Comparison of ENCODE assay signal across 18 cellular contexts in the genomic region with DNA sequence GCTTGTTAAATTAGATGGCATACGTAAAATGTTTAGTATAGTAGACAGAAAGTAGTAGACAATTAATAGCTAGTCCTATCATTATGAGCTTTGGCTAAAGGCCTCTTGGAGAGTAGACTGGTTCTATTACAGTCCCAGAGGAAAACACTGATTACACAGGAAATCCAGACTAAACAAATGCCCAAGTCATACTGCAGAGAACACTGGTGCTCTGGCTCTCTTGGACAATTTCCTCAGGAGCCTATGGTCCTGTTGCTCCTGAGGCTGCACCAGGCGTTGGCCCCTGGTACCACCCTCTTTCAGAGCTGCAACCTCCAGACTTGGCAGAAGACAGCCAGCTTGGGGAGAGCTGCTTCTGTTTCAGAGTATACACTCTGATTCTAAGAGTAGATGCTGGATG. TPM values are rescaled to one million over a fixed set of nuclear protein-coding genes. Genes with fewer than 3 reads are reported as not detected.
DNase-seq lines count a peak whose midpoint lies in the region; ATAC-seq and TF ChIP-seq lines count a peak whose summit lies in the region.
"Had no signal": no experiment of that assay in that cellular context is flagged by ENCODE, and none has a peak within 500 bp of the region (broad histone marks: within the 10 kb centered on the region; RNA-seq: fewer than 3 reads in every experiment).

No MANE protein-coding gene starts in this region.

- H3K4me1 Mint-ChIP-seq in CD8-positive, alpha-beta T cell (ENCODE audit: low read depth) = peaks cover 10% of the 10 kb centered on the region
- peaks cover 27% of the 10 kb centered on the region for H3K4me1 Mint-ChIP-seq in activated naive CD8-positive, alpha-beta T cell treated with anti-CD3 and anti-CD28 coated beads, Interleukin-2, amount 50 U/mL, for 24 hours
- H3K4me1 Mint-ChIP-seq: GM23338 had no signal

- no peak overlapping the region for H3K18ac ChIP-seq in trophoblast cell (ENCODE audit: low read length)

- H3K36me3 Mint-ChIP-seq in activated naive CD4-positive, alpha-beta T cell treated with anti-CD3 and anti-CD28 coated beads, Interleukin-2, amount 50 U/mL, for 72 hours = peaks cover 30 to 88% of the 10 kb centered on the region in 2 donors
- H3K36me3 Mint-ChIP-seq in CD8-positive, alpha-beta T cell = peaks cover 94% of the 10 kb centered on the region
- H3K36me3 Mint-ChIP-seq in activated naive CD8-positive, alpha-beta T cell treated with anti-CD3 and anti-CD28 coated beads, Interleukin-2, amount 50 U/mL, for 24 hours (ENCODE audit: low read depth) = peaks cover 80% of the 10 kb centered on the region

- H3K27me3 ChIP-seq in CD8-positive, alpha-beta T cell (ENCODE audit: insufficient read depth, low read length) = no peaks in the 10 kb centered on the region
- H3K27me3 ChIP-seq in trophoblast cell (ENCODE audit: insufficient read depth, low read length) = no peaks in the 10 kb centered on the region

- no peaks in the 10 kb centered on the region for H3K27me3 Mint-ChIP-seq in CD8-positive, alpha-beta T cell (ENCODE audit: low read depth)
- H3K27me3 Mint-ChIP-seq in activated naive CD8-positive, alpha-beta T cell treated with anti-CD3 and anti-CD28 coated beads, Interleukin-2, amount 50 U/mL, for 24 hours = no peaks in the 10 kb centered on the region

- H3K4ac ChIP-seq in trophoblast cell (ENCODE audit: low read depth, low read length) = peak overlapping the region; percentile 52

- H3K4me3 Mint-ChIP-seq in CD8-positive, alpha-beta T cell = no peak overlapping the region
- no peak overlapping the region for H3K4me3 Mint-ChIP-seq in activated naive CD8-positive, alpha-beta T cell treated with anti-CD3 and anti-CD28 coated beads, Interleukin-2, amount 50 U/mL, for 24 hours
- H3K4me3 Mint-ChIP-seq: CD14-positive monocyte, GM23338 had no signal

- no peak overlapping the region for H4K91ac ChIP-seq in trophoblast cell (ENCODE audit: low read depth, low read length)

- H3K79me1 ChIP-seq in trophoblast cell (ENCODE audit: low read length) = no peaks in the 10 kb centered on the region

- no peak overlapping the region for H2BK5ac ChIP-seq in trophoblast cell (ENCODE audit: low read depth, low read length, poor library complexity)

- no peak for ATAC-seq in activated naive CD4-positive, alpha-beta T cell treated with anti-CD3 and anti-CD28 coated beads, Interleukin-2, amount 50 U/mL, for 72 hours
- no peak for ATAC-seq in CD8-positive, alpha-beta T cell
- ATAC-seq in activated naive CD8-positive, alpha-beta T cell treated with anti-CD3 and anti-CD28 coated beads, Interleukin-2, amount 50 U/mL, for 24 hours = no peak
- no peak for ATAC-seq in GM18868 (IDR thresholded peaks at IDR 0.05; ENCODE audit: unreplicated experiment)
- no peak for ATAC-seq in HG03159 (IDR thresholded peaks at IDR 0.05; ENCODE audit: unreplicated experiment)
- ATAC-seq: A549, GM23338, HCT116 had no signal

- H3K4me3 ChIP-seq in CD8-positive, alpha-beta T cell (ENCODE audit: low read depth, low read length) = no peak overlapping the region
- no peak overlapping the region for H3K4me3 ChIP-seq in trophoblast cell (ENCODE audit: low read depth, low read length)
- H3K4me3 ChIP-seq: A549, GM23338 had no signal

- no peak overlapping the region for H3K27ac ChIP-seq in CD8-positive, alpha-beta T cell (ENCODE audit: low read depth, low read length)
- no peak overlapping the region for H3K27ac ChIP-seq in trophoblast cell (ENCODE audit: low read depth, low read length)
- H3K27ac ChIP-seq: A549 had no signal

- no peaks in the 10 kb centered on the region for H3K79me2 ChIP-seq in trophoblast cell (ENCODE audit: control insufficient read depth, insufficient read depth, low read length, poor library complexity)

- no peak overlapping the region for H2BK120ac ChIP-seq in trophoblast cell (ENCODE audit: insufficient read depth, low read length, poor library complexity)

- H2AFZ ChIP-seq in trophoblast cell (ENCODE audit: insufficient read depth, low read length, poor library complexity) = no peak overlapping the region
- H2AFZ ChIP-seq: GM23338 had no signal

- no peaks in the 10 kb centered on the region for H3K4me1 ChIP-seq in CD8-positive, alpha-beta T cell (ENCODE audit: insufficient read depth, low read length)
- peaks cover 0 to 5% of the 10 kb centered on the region in 2 experiments for H3K4me1 ChIP-seq in trophoblast cell (ENCODE audit: control insufficient read depth in 1 of 2, insufficient read depth in 2 of 2, low read length in 2 of 2)
- H3K4me1 ChIP-seq: A549 had no signal

- H3K9me3 Mint-ChIP-seq in activated naive CD4-positive, alpha-beta T cell treated with anti-CD3 and anti-CD28 coated beads, Interleukin-2, amount 50 U/mL, for 72 hours = no peaks in the 10 kb centered on the region
- no peaks in the 10 kb centered on the region for H3K9me3 Mint-ChIP-seq in CD8-positive, alpha-beta T cell
- H3K9me3 Mint-ChIP-seq in activated naive CD8-positive, alpha-beta T cell treated with anti-CD3 and anti-CD28 coated beads, Interleukin-2, amount 50 U/mL, for 24 hours = no peaks in the 10 kb centered on the region
- H3K9me3 Mint-ChIP-seq: CD14-positive monocyte, GM23338 had no signal

- H3K14ac ChIP-seq in trophoblast cell (ENCODE audit: low read length) = no peak overlapping the region

- WGBS in trophoblast cell (ENCODE audit: extremely low coverage, insufficient coverage, insufficient read length) = no CpG with 5 or more reads among the region's 2 CpGs

- intact Hi-C loops in CD8-positive, alpha-beta T cell (cut with DNase I, micrococcal nuclease) = no loop called here

- no peak for TF ChIP-seq CTCF in CD8-positive, alpha-beta T cell (IDR thresholded peaks at IDR 0.05)

- H2BK12ac ChIP-seq in trophoblast cell (ENCODE audit: low read length) = no peak overlapping the region

- H3K9ac ChIP-seq in trophoblast cell (ENCODE audit: low read length) = no peak overlapping the region

- H4K8ac ChIP-seq in trophoblast cell (ENCODE audit: low read depth, low read length) = no peak overlapping the region

- POLR2A ChIA-PET in CD8-positive, alpha-beta T cell (lab: Charles Lee) = no interaction called here

- no peak overlapping the region for H4K12ac ChIP-seq in trophoblast cell (ENCODE audit: low read depth, low read length)

- peak overlapping the region; percentile 50 to 77 for H3K27ac Mint-ChIP-seq in activated naive CD4-positive, alpha-beta T cell treated with anti-CD3 and anti-CD28 coated beads, Interleukin-2, amount 50 U/mL, for 72 hours
- H3K27ac Mint-ChIP-seq in CD8-positive, alpha-beta T cell = peak overlapping the region; percentile 76
- H3K27ac Mint-ChIP-seq in activated naive CD8-positive, alpha-beta T cell treated with anti-CD3 and anti-CD28 coated beads, Interleukin-2, amount 50 U/mL, for 24 hours = peak overlapping the region; percentile 5
- H3K27ac Mint-ChIP-seq: GM23338 had no signal

- H3K4me2 ChIP-seq in trophoblast cell (ENCODE audit: low read length) = no peak overlapping the region
- H3K4me2 ChIP-seq: A549, GM23338 had no signal

- H2AK5ac ChIP-seq in trophoblast cell (ENCODE audit: low read length) = no peak overlapping the region

- no peak for DNase-seq in activated naive CD4-positive, alpha-beta T cell treated with anti-CD3 and anti-CD28 coated beads, Interleukin-2, amount 50 U/mL, for 72 hours (ENCODE audit: low spot score in 2 of 2)
- DNase-seq in activated naive CD4-positive, alpha-beta T cell treated with anti-CD3 and anti-CD28 coated beads, Interleukin-2, amount 50 U/mL, for 16 hours = no peak
- DNase-seq in CD8-positive, alpha-beta T cell = no peak
- DNase-seq in activated naive CD8-positive, alpha-beta T cell treated with anti-CD3 and anti-CD28 coated beads, Interleukin-2, amount 50 U/mL, for 24 hours = no peak
- DNase-seq in trophoblast cell (no peak), NCI-H69 (lab: John Stamatoyannopoulos, UW) (no peak)
- DNase-seq: EL; NCI-H187; NCI-H226; NCI-H526 treated with DMSO at 0.1 percent for 48 hours; NK-92 treated with Interleukin-12 subunit alpha and Interleukin-12 subunit beta, amount 100 ng/mL, for 24 hours; SIG-M5 had no signal

- CTCF ChIA-PET in CD8-positive, alpha-beta T cell (lab: Charles Lee) = interaction anchor here (1.2 kb wide), 1 partner anchor 122 kb away, joined by 3 read pairs; no protein-coding TSS in a partner anchor

- H3K36me3 ChIP-seq in CD8-positive, alpha-beta T cell (ENCODE audit: insufficient read depth, low read length) = peaks cover 90% of the 10 kb centered on the region
- H3K36me3 ChIP-seq in trophoblast cell (ENCODE audit: control insufficient read depth in 1 of 2, insufficient read depth in 2 of 2, low read length in 2 of 2) = peaks cover 10 to 26% of the 10 kb centered on the region in 2 experiments

- no peak overlapping the region for H3K23ac ChIP-seq in trophoblast cell (ENCODE audit: low read length)

- no peaks in the 10 kb centered on the region for H3K9me3 ChIP-seq in CD8-positive, alpha-beta T cell (ENCODE audit: low read length)
- no peaks in the 10 kb centered on the region for H3K9me3 ChIP-seq in trophoblast cell (ENCODE audit: insufficient read depth, low read depth, low read length)
- H3K9me3 ChIP-seq: A549 had no signal

RNA-seq across cellular contexts. Expression of gene STAT1, which starts 41.8 kb away (rescaled TPM):
- total RNA-seq in activated naive CD4-positive, alpha-beta T cell treated with anti-CD3 and anti-CD28 coated beads, Interleukin-2, amount 50 U/mL, for 72 hours = 100 to 1,000 TPM; 230 to 510 TPM
- 10 to 100 TPM; 66.7 to 69.9 TPM for total RNA-seq in CD8-positive, alpha-beta T cell
- 29.8 and 30.6 TPM in 2 replicates for polyA plus RNA-seq in trophoblast cell (2013)

Comparison
In these comparisons a context has a peak if more than half of its experiments do, and no peak if none do; other contexts are left out.
1. H3K27ac Mint-ChIP-seq: peak in every context shown above with its lines; median percentile 76 in CD8-positive, alpha-beta T cell; 64 in activated naive CD4-positive, alpha-beta T cell treated with anti-CD3 and anti-CD28 coated beads, Interleukin-2, amount 50 U/mL, for 72 hours; 5 in activated naive CD8-positive, alpha-beta T cell treated with anti-CD3 and anti-CD28 coated beads, Interleukin-2, amount 50 U/mL, for 24 hours.